7 cellular contexts compared by ENCODE assay signal in the genomic region with DNA sequence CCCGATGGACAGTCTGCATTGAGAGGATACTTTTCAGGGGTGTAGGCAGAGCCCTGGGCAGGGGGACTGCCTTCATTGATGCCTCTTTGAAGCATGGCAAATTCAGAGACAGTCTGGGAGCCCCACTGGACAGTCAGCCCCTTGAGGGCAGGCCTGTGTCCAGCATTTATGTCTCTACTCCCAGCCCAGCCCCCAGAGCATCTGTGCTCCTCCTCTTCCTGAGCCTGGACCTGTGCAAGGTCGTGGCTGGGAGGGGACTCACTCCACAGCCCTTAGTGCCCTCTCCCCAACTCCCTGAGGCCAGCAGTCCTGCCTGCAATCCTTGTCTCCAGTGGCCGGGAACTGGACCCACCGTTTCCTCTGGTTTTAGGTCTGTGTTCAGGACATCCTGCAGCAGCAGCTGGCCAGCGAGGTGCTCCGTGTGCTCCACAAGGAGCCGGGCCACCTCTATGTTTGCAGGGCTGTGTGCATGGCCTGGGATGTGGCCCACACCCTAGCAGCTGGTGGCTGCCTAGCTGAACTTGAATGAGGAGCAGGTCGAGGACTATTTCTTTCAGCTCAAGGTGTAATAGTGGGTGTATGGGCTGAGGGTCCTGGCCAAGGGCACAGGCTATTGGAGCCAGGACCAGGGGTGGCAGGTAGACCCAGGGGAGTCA. TPM values are rescaled to one million over a fixed set of nuclear protein-coding genes. Genes with fewer than 3 reads are reported as not detected.
"Had no signal": no experiment of that assay in that cellular context is flagged by ENCODE, and none has a peak within 500 bp of the region (broad histone marks: within the 10 kb centered on the region; RNA-seq: fewer than 3 reads in every experiment).

No MANE protein-coding gene starts in this region.

RNA-seq across cellular contexts. Expression of a gene that starts 22.6 kb away (rescaled TPM):
- total RNA-seq: LHCN-M2, MCF 10A, OCI-LY7, Right ventricle myocardium inferior, RPMI7951, SJCRH30, SK-MEL-5 had no signal
